ENCODE assay signal across 2 cellular contexts in the genomic region with DNA sequence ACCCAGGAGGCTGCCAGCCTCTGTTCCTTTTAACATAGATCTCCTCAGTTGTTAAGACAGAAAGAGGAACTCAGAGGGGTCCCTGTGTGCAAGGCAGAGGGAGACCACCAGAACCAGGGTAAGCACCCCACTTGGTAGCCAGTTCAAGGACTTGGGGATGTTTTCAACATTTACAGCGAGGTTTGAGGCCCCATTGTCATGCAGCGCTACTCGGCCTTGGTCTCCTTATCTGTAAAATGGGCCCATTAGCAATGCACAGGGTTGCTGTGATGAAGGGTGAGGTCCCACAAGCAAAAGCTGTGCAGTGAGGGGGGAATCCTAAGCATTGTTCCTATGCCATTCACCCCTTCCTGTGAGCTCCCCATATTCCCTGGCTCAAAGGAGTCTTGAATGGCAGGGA.
A peak's percentile ranks its signal among the peaks of the same experiment; 100 is the strongest.
TF ChIP-seq lines count a peak whose summit lies in the region.

No MANE protein-coding gene starts in this region.

TF ChIP-seq in A549, 52 proteins besides CTCF, POLR2A, EP300 and RAD21:
- TF ChIP-seq HOXA7 (CRISPR knock-in tag; IDR thresholded peaks at IDR 0.05) (no peak), FOSB (CRISPR knock-in tag; IDR thresholded peaks at IDR 0.05) (no peak), TFCP2L1 (CRISPR knock-in tag; IDR thresholded peaks at IDR 0.05) (no peak), ZNF302 (CRISPR knock-in tag; IDR thresholded peaks at IDR 0.05) (no peak), ZFP36 (IDR thresholded peaks at IDR 0.05; ENCODE audit: borderline replicate concordance, partially characterized antibody) (no peak), CBX2 (IDR thresholded peaks at IDR 0.05; ENCODE audit: borderline replicate concordance, low read depth) (no peak), PHF8 (IDR thresholded peaks at IDR 0.05; ENCODE audit: borderline replicate concordance, low read depth) (no peak), CEBPB (IDR thresholded peaks at IDR 0.05) (no peak), RFX5 (IDR thresholded peaks at IDR 0.05) (no peak), ESRRA (IDR thresholded peaks at IDR 0.05; ENCODE audit: borderline replicate concordance, low read length) (no peak), FOSL2 (IDR thresholded peaks at IDR 0.05) (no peak), FOSL2 (CRISPR knock-in tag; IDR thresholded peaks at IDR 0.05) (no peak), NFE2L2 (conservative IDR thresholded peaks at IDR 0.05; ENCODE audit: low read length) (no peak), POLR2AphosphoS2 (conservative IDR thresholded peaks at IDR 0.05; ENCODE audit: low read length) (no peak), HOXB5 (CRISPR knock-in tag; IDR thresholded peaks at IDR 0.05) (no peak), TP53 (CRISPR knock-in tag; IDR thresholded peaks at IDR 0.05) (no peak), NR3C1 (IDR thresholded peaks at IDR 0.05) (no peak), ZSCAN20 (CRISPR knock-in tag; IDR thresholded peaks at IDR 0.05) (no peak)
- TF ChIP-seq, protein P1, sequence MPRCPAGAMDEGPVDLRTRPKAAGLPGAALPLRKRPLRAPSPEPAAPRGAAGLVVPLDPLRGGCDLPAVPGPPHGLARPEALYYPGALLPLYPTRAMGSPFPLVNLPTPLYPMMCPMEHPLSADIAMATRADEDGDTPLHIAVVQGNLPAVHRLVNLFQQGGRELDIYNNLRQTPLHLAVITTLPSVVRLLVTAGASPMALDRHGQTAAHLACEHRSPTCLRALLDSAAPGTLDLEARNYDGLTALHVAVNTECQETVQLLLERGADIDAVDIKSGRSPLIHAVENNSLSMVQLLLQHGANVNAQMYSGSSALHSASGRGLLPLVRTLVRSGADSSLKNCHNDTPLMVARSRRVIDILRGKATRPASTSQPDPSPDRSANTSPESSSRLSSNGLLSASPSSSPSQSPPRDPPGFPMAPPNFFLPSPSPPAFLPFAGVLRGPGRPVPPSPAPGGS (IDR thresholded peaks at IDR 0.05) = no peak
- TF ChIP-seq, protein P2, sequence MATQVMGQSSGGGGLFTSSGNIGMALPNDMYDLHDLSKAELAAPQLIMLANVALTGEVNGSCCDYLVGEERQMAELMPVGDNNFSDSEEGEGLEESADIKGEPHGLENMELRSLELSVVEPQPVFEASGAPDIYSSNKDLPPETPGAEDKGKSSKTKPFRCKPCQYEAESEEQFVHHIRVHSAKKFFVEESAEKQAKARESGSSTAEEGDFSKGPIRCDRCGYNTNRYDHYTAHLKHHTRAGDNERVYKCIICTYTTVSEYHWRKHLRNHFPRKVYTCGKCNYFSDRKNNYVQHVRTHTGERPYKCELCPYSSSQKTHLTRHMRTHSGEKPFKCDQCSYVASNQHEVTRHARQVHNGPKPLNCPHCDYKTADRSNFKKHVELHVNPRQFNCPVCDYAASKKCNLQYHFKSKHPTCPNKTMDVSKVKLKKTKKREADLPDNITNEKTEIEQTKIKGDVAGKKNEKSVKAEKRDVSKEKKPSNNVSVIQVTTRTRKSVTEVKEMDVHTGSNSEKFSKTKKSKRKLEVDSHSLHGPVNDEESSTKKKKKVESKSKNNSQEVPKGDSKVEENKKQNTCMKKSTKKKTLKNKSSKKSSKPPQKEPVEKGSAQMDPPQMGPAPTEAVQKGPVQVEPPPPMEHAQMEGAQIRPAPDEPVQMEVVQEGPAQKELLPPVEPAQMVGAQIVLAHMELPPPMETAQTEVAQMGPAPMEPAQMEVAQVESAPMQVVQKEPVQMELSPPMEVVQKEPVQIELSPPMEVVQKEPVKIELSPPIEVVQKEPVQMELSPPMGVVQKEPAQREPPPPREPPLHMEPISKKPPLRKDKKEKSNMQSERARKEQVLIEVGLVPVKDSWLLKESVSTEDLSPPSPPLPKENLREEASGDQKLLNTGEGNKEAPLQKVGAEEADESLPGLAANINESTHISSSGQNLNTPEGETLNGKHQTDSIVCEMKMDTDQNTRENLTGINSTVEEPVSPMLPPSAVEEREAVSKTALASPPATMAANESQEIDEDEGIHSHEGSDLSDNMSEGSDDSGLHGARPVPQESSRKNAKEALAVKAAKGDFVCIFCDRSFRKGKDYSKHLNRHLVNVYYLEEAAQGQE (IDR thresholded peaks at IDR 0.05) = no peak
- TF ChIP-seq, protein P3, sequence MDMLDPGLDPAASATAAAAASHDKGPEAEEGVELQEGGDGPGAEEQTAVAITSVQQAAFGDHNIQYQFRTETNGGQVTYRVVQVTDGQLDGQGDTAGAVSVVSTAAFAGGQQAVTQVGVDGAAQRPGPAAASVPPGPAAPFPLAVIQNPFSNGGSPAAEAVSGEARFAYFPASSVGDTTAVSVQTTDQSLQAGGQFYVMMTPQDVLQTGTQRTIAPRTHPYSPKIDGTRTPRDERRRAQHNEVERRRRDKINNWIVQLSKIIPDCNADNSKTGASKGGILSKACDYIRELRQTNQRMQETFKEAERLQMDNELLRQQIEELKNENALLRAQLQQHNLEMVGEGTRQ (IDR thresholded peaks at IDR 0.05) = no peak

TF ChIP-seq in K562, 482 proteins besides CTCF, POLR2A, EP300 and RAD21:
- 0 out of 2 replicates have a peak, but pooled peaks have one; percentile 26 for TF ChIP-seq SPI1 (IDR thresholded peaks at IDR 0.05; ENCODE audit: borderline replicate concordance, low read depth, low read length)
- TF ChIP-seq KDM1A (IDR thresholded peaks at IDR 0.05) = peak in 1 of 2 experiments; percentile 49; a peak in 1 of 4 replicates
- peak; percentile 86 for TF ChIP-seq RBM25 (IDR thresholded peaks at IDR 0.05; ENCODE audit: low read depth, low read length, severe bottlenecking)
- TF ChIP-seq, protein P4, sequence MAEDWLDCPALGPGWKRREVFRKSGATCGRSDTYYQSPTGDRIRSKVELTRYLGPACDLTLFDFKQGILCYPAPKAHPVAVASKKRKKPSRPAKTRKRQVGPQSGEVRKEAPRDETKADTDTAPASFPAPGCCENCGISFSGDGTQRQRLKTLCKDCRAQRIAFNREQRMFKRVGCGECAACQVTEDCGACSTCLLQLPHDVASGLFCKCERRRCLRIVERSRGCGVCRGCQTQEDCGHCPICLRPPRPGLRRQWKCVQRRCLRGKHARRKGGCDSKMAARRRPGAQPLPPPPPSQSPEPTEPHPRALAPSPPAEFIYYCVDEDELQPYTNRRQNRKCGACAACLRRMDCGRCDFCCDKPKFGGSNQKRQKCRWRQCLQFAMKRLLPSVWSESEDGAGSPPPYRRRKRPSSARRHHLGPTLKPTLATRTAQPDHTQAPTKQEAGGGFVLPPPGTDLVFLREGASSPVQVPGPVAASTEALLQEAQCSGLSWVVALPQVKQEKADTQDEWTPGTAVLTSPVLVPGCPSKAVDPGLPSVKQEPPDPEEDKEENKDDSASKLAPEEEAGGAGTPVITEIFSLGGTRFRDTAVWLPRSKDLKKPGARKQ (CRISPR knock-in tag; IDR thresholded peaks at IDR 0.05) = no peak
